In genomic region chrX:71081348-71082148, GRCh38 we compare ENCODE assay signal across 17 cellular contexts. TPM values are rescaled to one million over a fixed set of nuclear protein-coding genes. Genes with fewer than 3 reads are reported as not detected.
DNase-seq lines count a peak whose midpoint lies in the region; ATAC-seq, FAIRE-seq and TF ChIP-seq lines count a peak whose summit lies in the region.
"Had no signal": no experiment of that assay in that cellular context is flagged by ENCODE, and none has a peak within 500 bp of the region (broad histone marks: within the 10 kb centered on the region; RNA-seq: fewer than 3 reads in every experiment).

No MANE protein-coding gene starts in this region.

- H4K20me1 ChIP-seq in K562 (replicated peaks; ENCODE audit: control insufficient read depth, insufficient read depth, low read length) = no peaks in the 10 kb centered on the region

- BruUV-seq in K562 (replicated peaks; lab: Mats Ljungman, UMichigan) = no TSS peak

- H3K9me3 ChIP-seq in K562 (replicated peaks; ENCODE audit: control insufficient read depth, insufficient read depth, low read depth, low read length) (no peaks in the 10 kb centered on the region), mesenchymal stem cell (ENCODE audit: control insufficient read depth, low read length) (no peaks in the 10 kb centered on the region)

- H3K4me1 ChIP-seq in K562 (replicated peaks in 1 of 2; ENCODE audit: control insufficient read depth in 2 of 2, insufficient read depth in 2 of 2, low read length in 2 of 2) = peaks cover 0 to 2% of the 10 kb centered on the region in 2 experiments; a peak in 3 of 5 replicates
- H3K4me1 ChIP-seq in mesenchymal stem cell (ENCODE audit: control insufficient read depth, insufficient read depth, low read depth, low read length) = no peaks in the 10 kb centered on the region

- no peaks in the 10 kb centered on the region for H3K79me2 ChIP-seq in K562 (ENCODE audit: control insufficient read depth, insufficient read depth, low read length)

- H2AFZ ChIP-seq in K562 (ENCODE audit: low read depth, low read length) (peak overlapping the region; percentile 12; the same call in 1 of the 2 replicates), mesenchymal stem cell (ENCODE audit: low read depth, low read length) (no peak overlapping the region)

- H4K8ac ChIP-seq in mesenchymal stem cell (ENCODE audit: low read length) = no peak overlapping the region

- TF ChIP-seq POLR2A in K562 (conservative IDR thresholded peaks at IDR 0.05) = no peak

- CTCF ChIA-PET in K562 (lab: Yijun Ruan, JAX; ENCODE audit: low intra/inter-chr PET ratio) = no interaction called here

- DNase-seq in LHCN-M2 (ENCODE audit: low read depth) (peak; percentile 44), K562 (ENCODE audit: extremely low read depth in 1 of 4, low spot score in 3 of 4) (no peak), mesenchymal stem cell (peak; percentile 17), SIG-M5 treated with dmso at 0.1 percent for 504 hours (lab: John Stamatoyannopoulos, UW; ENCODE audit: unreplicated experiment) (no peak), SW480 (ENCODE audit: low spot score) (no peak)
- DNase-seq in stimulated activated CD4-positive, alpha-beta T cell treated with anti-CD3 and anti-CD28 coated beads, Interleukin-2, amount 100 ng/mL, for 24 hours = no peak
- DNase-seq: activated CD4-positive, CD25-positive, alpha-beta regulatory T cell; central memory CD4-positive, alpha-beta T cell; NCI-H1092 treated with DMSO at 0.1 percent for 48 hours; NCI-H446 treated with DMSO at 0.1 percent for 48 hours; T-helper 1 cell had no signal

- no peaks in the 10 kb centered on the region for H3K9me1 ChIP-seq in K562 (ENCODE audit: control insufficient read depth, insufficient read depth, low read length)

- no peaks in the 10 kb centered on the region for H3K79me1 ChIP-seq in mesenchymal stem cell (replicated peaks; ENCODE audit: low read length, poor library complexity, severe bottlenecking)

- no peak overlapping the region for H3K18ac ChIP-seq in mesenchymal stem cell (ENCODE audit: low read depth in 1 of 2, low read length in 2 of 2)

- no peaks in the 10 kb centered on the region for H3K36me3 ChIP-seq in K562 (ENCODE audit: control insufficient read depth, insufficient read depth, low read length)
- H3K36me3 ChIP-seq in mesenchymal stem cell (ENCODE audit: control insufficient read depth in 1 of 2, insufficient read depth in 2 of 2, low read depth in 1 of 2, low read length in 2 of 2) = no peaks in the 10 kb centered on the region

- no peak for TF ChIP-seq CTCF in K562 (IDR thresholded peaks at IDR 0.05 in 2 of 3, conservative IDR thresholded peaks at IDR 0.05 in 1 of 3; ENCODE audit: insufficient read depth in 2 of 3, low read depth in 1 of 3, low read length in 3 of 3)

- H3K4me3 ChIP-seq in K562 (no peak overlapping the region), mesenchymal stem cell (ENCODE audit: insufficient read depth in 1 of 2, low read depth in 1 of 2, low read length in 2 of 2) (no peak overlapping the region)

- no peak overlapping the region for H3K4me2 ChIP-seq in K562 (ENCODE audit: insufficient read depth, low read length)
- no peak overlapping the region for H3K4me2 ChIP-seq in mesenchymal stem cell (ENCODE audit: low read length, poor library complexity, severe bottlenecking)

- in situ Hi-C loops in K562 (cut with MboI) = no loop called here

- H3K14ac ChIP-seq in mesenchymal stem cell (ENCODE audit: low read length in 2 of 2) = no peak overlapping the region

- H3K23ac ChIP-seq in mesenchymal stem cell (ENCODE audit: low read length in 2 of 2) = no peak overlapping the region

- H2BK15ac ChIP-seq in mesenchymal stem cell (ENCODE audit: low read depth, poor library complexity, severe bottlenecking) = no peak overlapping the region

- H2BK12ac ChIP-seq in mesenchymal stem cell (ENCODE audit: low read length in 2 of 2) = no peak overlapping the region

- no peak overlapping the region for H4K91ac ChIP-seq in mesenchymal stem cell (ENCODE audit: low read length)

- FAIRE-seq in K562 (lab: Jason Lieb, UNC) = peak; percentile 55
- FAIRE-seq: GM12892 had no signal

- H3K27me3 ChIP-seq in K562 (ENCODE audit: control insufficient read depth in 2 of 2, insufficient read depth in 2 of 2, low read length in 2 of 2) (no peaks in the 10 kb centered on the region), mesenchymal stem cell (ENCODE audit: control insufficient read depth in 1 of 2, insufficient read depth in 1 of 2, low read length in 2 of 2) (peaks cover 0 to 33% of the 10 kb centered on the region in 2 experiments)

- H3K4ac ChIP-seq in mesenchymal stem cell (ENCODE audit: low read depth in 1 of 2, low read length in 2 of 2) = no peak overlapping the region

- POLR2A ChIA-PET in K562 (lab: Yijun Ruan, JAX) = no interaction called here

- TF ChIP-seq EP300 in K562 (IDR thresholded peaks at IDR 0.05; ENCODE audit: low read length) = no peak

- no peak overlapping the region for H2BK5ac ChIP-seq in mesenchymal stem cell (ENCODE audit: low read depth, low read length, poor library complexity, severe bottlenecking)

- WGBS in K562 (ENCODE audit: insufficient coverage, low coverage, missing lambda C conversion rate) = 13% methylated on average over 3 of the region's 3 CpGs
- WGBS in mesenchymal stem cell = no CpG with 5 or more reads among the region's 3 CpGs

- H2BK120ac ChIP-seq in mesenchymal stem cell (ENCODE audit: low read depth, low read length) = no peak overlapping the region

- H2AK5ac ChIP-seq in mesenchymal stem cell (ENCODE audit: low read length, severe bottlenecking) = no peak overlapping the region

- H3K9ac ChIP-seq in K562 (ENCODE audit: insufficient read depth in 1 of 2, low read depth in 2 of 2, low read length in 2 of 2) (no peak overlapping the region), mesenchymal stem cell (ENCODE audit: low read length) (no peak overlapping the region)

- H3K27ac ChIP-seq in K562 (ENCODE audit: extremely low read depth, low read depth, low read length) (no peak overlapping the region), mesenchymal stem cell (ENCODE audit: low read length, poor library complexity, severe bottlenecking) (no peak overlapping the region)

- ATAC-seq in K562 = peak; percentile 59
- ATAC-seq: Panc1 had no signal

- no peak for TF ChIP-seq RAD21 in K562 (CRISPR knock-in tag; conservative IDR thresholded peaks at IDR 0.05 in 1 of 2, IDR thresholded peaks at IDR 0.05 in 1 of 2)

- intact Hi-C loops in K562 (cut with micrococcal nuclease) = no loop called here

RNA-seq across cellular contexts. Expression of gene SNX12, which starts 13.4 kb away (rescaled TPM):
- total RNA-seq in LHCN-M2 (2014; rRNA removed) (72.2 and 88.6 TPM in 2 replicates), K562 (2014; rRNA removed) (28.1 and 34.2 TPM in 2 replicates), K562 (2014; rRNA removed; fragmentation: Illumina TruSeq; extraction: Trizol) (37.1 and 38.4 TPM in 2 replicates), K562 (2015; rRNA removed; fragmentation: Illumina TruSeq; extraction: Trizol) (35.3 and 37.8 TPM in 2 replicates), K562 (2021) (47.7 and 50.3 TPM in 2 replicates)
- 95.6 TPM for polyA plus RNA-seq in LHCN-M2 (2012)
- 10.9 and 11.1 TPM in 2 replicates for total RNA-seq in K562 (2011; cell fraction: chromatin; rRNA removed; ENCODE audit: low replicate concordance)
- total RNA-seq in K562 (2011; cell fraction: nucleolus; rRNA removed) = 10.4 and 13.5 TPM in 2 replicates
- total RNA-seq in K562 (2011; cell fraction: nucleoplasm; rRNA removed) = 18.4 and 22.7 TPM in 2 replicates
- polyA plus RNA-seq in K562 (2011; rRNA removed) (32.7 and 47.6 TPM in 2 replicates), K562 (2014; fragmentation: Illumina TruSeq; extraction: Trizol) (37.2 and 43.8 TPM in 2 replicates), K562 (2014; fragmentation: Nextera tagmentation; extraction: Ambion mirVana) (10 to 100 TPM; 12.7 to 13.9 TPM), K562 (2014; rRNA removed) (35.5 and 43.4 TPM in 2 replicates)
- 37.4 and 46.1 TPM in 2 replicates for polyA plus RNA-seq in K562 (2011; cell fraction: cytosol; rRNA removed)
- polyA plus RNA-seq in K562 (2011; cell fraction: nucleus; rRNA removed) = 13.1 and 13.2 TPM in 2 replicates
- polyA plus RNA-seq in K562 (2012) = 38.1 and 39.5 TPM in 2 replicates
- polyA minus RNA-seq in K562 (2011; rRNA and poly(A)+ RNA removed) = 21.5 and 29.9 TPM in 2 replicates
- polyA minus RNA-seq in K562 (2011; cell fraction: cytosol; rRNA and poly(A)+ RNA removed) = 18.7 and 29.2 TPM in 2 replicates
- polyA minus RNA-seq in K562 (2011; cell fraction: nucleus; rRNA and poly(A)+ RNA removed) = 5.1 and 8.2 TPM in 2 replicates
- polyA plus RNA-seq in mesenchymal stem cell (2013, experiment 1 of 2) = 108 TPM
- 108 TPM for polyA plus RNA-seq in mesenchymal stem cell (2013, experiment 2 of 2)

RNA-seq across cellular contexts. Expression of gene FOXO4, which starts 14.1 kb away (rescaled TPM):
- total RNA-seq in LHCN-M2 (2014; rRNA removed) (0.77 and 2.2 TPM in 2 replicates), K562 (2014; rRNA removed) (11.5 and 12.8 TPM in 2 replicates), K562 (2014; rRNA removed; fragmentation: Illumina TruSeq; extraction: Trizol) (7.6 and 8.7 TPM in 2 replicates), K562 (2015; rRNA removed; fragmentation: Illumina TruSeq; extraction: Trizol) (6.4 and 8.5 TPM in 2 replicates), K562 (2021) (23.6 and 26.6 TPM in 2 replicates)
- 1.2 TPM for polyA plus RNA-seq in LHCN-M2 (2012)
- 3.0 and 4.6 TPM in 2 replicates for total RNA-seq in K562 (2011; cell fraction: chromatin; rRNA removed; ENCODE audit: low replicate concordance)
- total RNA-seq in K562 (2011; cell fraction: nucleolus; rRNA removed) = 2.6 and 3.7 TPM in 2 replicates
- 3.4 and 4.9 TPM in 2 replicates for total RNA-seq in K562 (2011; cell fraction: nucleoplasm; rRNA removed)
- polyA plus RNA-seq in K562 (2011; rRNA removed) (5.7 and 6.0 TPM in 2 replicates), K562 (2014; fragmentation: Illumina TruSeq; extraction: Trizol) (18.5 and 19.1 TPM in 2 replicates), K562 (2014; fragmentation: Nextera tagmentation; extraction: Ambion mirVana) (under 1 TPM; 0.13 to 0.14 TPM), K562 (2014; rRNA removed) (11.0 and 12.8 TPM in 2 replicates)
- 8.8 and 15.6 TPM in 2 replicates for polyA plus RNA-seq in K562 (2011; cell fraction: cytosol; rRNA removed)
- 4.5 and 8.3 TPM in 2 replicates for polyA plus RNA-seq in K562 (2011; cell fraction: nucleus; rRNA removed)
- polyA plus RNA-seq in K562 (2012) = 11.1 and 14.8 TPM in 2 replicates
- polyA minus RNA-seq in K562 (2011; rRNA and poly(A)+ RNA removed) = 2.8 TPM in 2 replicates
- polyA minus RNA-seq in K562 (2011; cell fraction: cytosol; rRNA and poly(A)+ RNA removed) = 5.7 and 7.5 TPM in 2 replicates
- 1.1 and 1.9 TPM in 2 replicates for polyA minus RNA-seq in K562 (2011; cell fraction: nucleus; rRNA and poly(A)+ RNA removed)
- 5.2 TPM for polyA plus RNA-seq in mesenchymal stem cell (2013, experiment 1 of 2)
- polyA plus RNA-seq in mesenchymal stem cell (2013, experiment 2 of 2) = 4.3 TPM

RNA-seq across cellular contexts. Expression of gene CXorf65, which starts 25.0 kb away (rescaled TPM):
- not detected in 2 replicates for total RNA-seq in LHCN-M2 (2014; rRNA removed)
- polyA plus RNA-seq in LHCN-M2 (2012) = not detected
- total RNA-seq in K562 (2011; cell fraction: chromatin; rRNA removed; ENCODE audit: low replicate concordance) = 2.9 and 8.8 TPM in 2 replicates
- 2.9 and 4.3 TPM in 2 replicates for total RNA-seq in K562 (2011; cell fraction: nucleolus; rRNA removed)
- 3.2 and 7.9 TPM in 2 replicates for total RNA-seq in K562 (2011; cell fraction: nucleoplasm; rRNA removed)
- total RNA-seq in K562 (2014; rRNA removed) = 2.9 and 3.1 TPM in 2 replicates
- total RNA-seq in K562 (2014; rRNA removed; fragmentation: Illumina TruSeq; extraction: Trizol) = 2.4 and 3.0 TPM in 2 replicates
- 1.8 and 2.6 TPM in 2 replicates for total RNA-seq in K562 (2015; rRNA removed; fragmentation: Illumina TruSeq; extraction: Trizol)
- total RNA-seq in K562 (2021) = 1.8 and 2.0 TPM in 2 replicates
- polyA plus RNA-seq in K562 (2011; rRNA removed) = 0.77 and 1.9 TPM in 2 replicates
- polyA plus RNA-seq in K562 (2011; cell fraction: cytosol; rRNA removed) = 0.45 and 0.94 TPM in 2 replicates
- 2.4 TPM in 2 replicates for polyA plus RNA-seq in K562 (2011; cell fraction: nucleus; rRNA removed)
- polyA plus RNA-seq in K562 (2012) = 1.2 and 3.5 TPM in 2 replicates
- 1.4 TPM in 2 replicates for polyA plus RNA-seq in K562 (2014; fragmentation: Illumina TruSeq; extraction: Trizol)
- 1 to 10 TPM; 6.8 to 8.4 TPM for polyA plus RNA-seq in K562 (2014; fragmentation: Nextera tagmentation; extraction: Ambion mirVana)
- 0.36 and 3.9 TPM in 2 replicates for polyA plus RNA-seq in K562 (2014; rRNA removed)
- polyA minus RNA-seq in K562 (2011; rRNA and poly(A)+ RNA removed) = 0.88 TPM in 1 of 2 replicates, not detected in the other
- not detected in 2 replicates for polyA minus RNA-seq in K562 (2011; cell fraction: cytosol; rRNA and poly(A)+ RNA removed)
- polyA minus RNA-seq in K562 (2011; cell fraction: nucleus; rRNA and poly(A)+ RNA removed) = 2.0 TPM in 1 of 2 replicates, not detected in the other
- not detected for polyA plus RNA-seq in mesenchymal stem cell (2013, experiment 1 of 2)
- not detected for polyA plus RNA-seq in mesenchymal stem cell (2013, experiment 2 of 2)
- total RNA-seq: kidney epithelial cell, osteocyte, subcutaneous adipose tissue had no signal
- polyA plus RNA-seq: CD14-positive monocyte had no signal

RNA-seq across cellular contexts. Expression of gene IL2RG, which starts 29.8 kb away (rescaled TPM):
- total RNA-seq in LHCN-M2 (2014; rRNA removed) = not detected in 2 replicates
- 0.32 TPM for polyA plus RNA-seq in LHCN-M2 (2012)
- 48.6 and 70.4 TPM in 2 replicates for total RNA-seq in K562 (2011; cell fraction: chromatin; rRNA removed; ENCODE audit: low replicate concordance)
- total RNA-seq in K562 (2011; cell fraction: nucleolus; rRNA removed) = 91.1 and 92.7 TPM in 2 replicates
- total RNA-seq in K562 (2011; cell fraction: nucleoplasm; rRNA removed) = 80.5 and 94.1 TPM in 2 replicates
- 5.5 and 7.5 TPM in 2 replicates for total RNA-seq in K562 (2014; rRNA removed)
- 9.7 and 11.4 TPM in 2 replicates for total RNA-seq in K562 (2014; rRNA removed; fragmentation: Illumina TruSeq; extraction: Trizol)
- total RNA-seq in K562 (2015; rRNA removed; fragmentation: Illumina TruSeq; extraction: Trizol) = 6.1 and 7.5 TPM in 2 replicates
- 18.0 and 19.7 TPM in 2 replicates for total RNA-seq in K562 (2021)
- polyA plus RNA-seq in K562 (2011; rRNA removed) = 43.0 and 55.4 TPM in 2 replicates
- 91.9 and 138 TPM in 2 replicates for polyA plus RNA-seq in K562 (2011; cell fraction: cytosol; rRNA removed)
- polyA plus RNA-seq in K562 (2011; cell fraction: nucleus; rRNA removed) = 29.1 and 32.6 TPM in 2 replicates
- polyA plus RNA-seq in K562 (2012) = 17.7 and 27.6 TPM in 2 replicates
- 45.8 and 52.7 TPM in 2 replicates for polyA plus RNA-seq in K562 (2014; fragmentation: Illumina TruSeq; extraction: Trizol)
- 10 to 100 TPM; 17.4 to 27.4 TPM for polyA plus RNA-seq in K562 (2014; fragmentation: Nextera tagmentation; extraction: Ambion mirVana)
- 23.9 and 25.8 TPM in 2 replicates for polyA plus RNA-seq in K562 (2014; rRNA removed)
- polyA minus RNA-seq in K562 (2011; rRNA and poly(A)+ RNA removed) = 26.0 and 31.9 TPM in 2 replicates
- 13.8 and 14.3 TPM in 2 replicates for polyA minus RNA-seq in K562 (2011; cell fraction: cytosol; rRNA and poly(A)+ RNA removed)
- polyA minus RNA-seq in K562 (2011; cell fraction: nucleus; rRNA and poly(A)+ RNA removed) = 5.9 and 9.1 TPM in 2 replicates
- polyA plus RNA-seq in mesenchymal stem cell (2013, experiment 1 of 2) = not detected
- polyA plus RNA-seq in mesenchymal stem cell (2013, experiment 2 of 2) = not detected
- total RNA-seq: osteocyte had no signal

RNA-seq across cellular contexts. Expression of gene MED12, which starts 36.8 kb away (rescaled TPM):
- total RNA-seq in LHCN-M2 (2014; rRNA removed) = 14.2 and 21.3 TPM in 2 replicates
- 13.7 TPM for polyA plus RNA-seq in LHCN-M2 (2012)
- 282 and 395 TPM in 2 replicates for total RNA-seq in K562 (2011; cell fraction: chromatin; rRNA removed; ENCODE audit: low replicate concordance)
- total RNA-seq in K562 (2011; cell fraction: nucleolus; rRNA removed) = 116 and 125 TPM in 2 replicates
- total RNA-seq in K562 (2011; cell fraction: nucleoplasm; rRNA removed) = 127 and 134 TPM in 2 replicates
- 18.4 and 23.1 TPM in 2 replicates for total RNA-seq in K562 (2014; rRNA removed)
- total RNA-seq in K562 (2014; rRNA removed; fragmentation: Illumina TruSeq; extraction: Trizol) = 7.7 and 8.6 TPM in 2 replicates
- 7.7 and 10.3 TPM in 2 replicates for total RNA-seq in K562 (2015; rRNA removed; fragmentation: Illumina TruSeq; extraction: Trizol)
- 47.3 and 49.7 TPM in 2 replicates for total RNA-seq in K562 (2021)
- polyA plus RNA-seq in K562 (2011; rRNA removed) = 8.5 and 19.1 TPM in 2 replicates
- 11.3 and 12.0 TPM in 2 replicates for polyA plus RNA-seq in K562 (2011; cell fraction: cytosol; rRNA removed)
- polyA plus RNA-seq in K562 (2011; cell fraction: nucleus; rRNA removed) = 149 and 177 TPM in 2 replicates
- polyA plus RNA-seq in K562 (2012) = 27.2 and 37.7 TPM in 2 replicates
- 26.7 and 31.0 TPM in 2 replicates for polyA plus RNA-seq in K562 (2014; fragmentation: Illumina TruSeq; extraction: Trizol)
- polyA plus RNA-seq in K562 (2014; fragmentation: Nextera tagmentation; extraction: Ambion mirVana) = 1 to 10 TPM; 1.6 to 2.8 TPM
- polyA plus RNA-seq in K562 (2014; rRNA removed) = 15.6 and 17.7 TPM in 2 replicates
- polyA minus RNA-seq in K562 (2011; rRNA and poly(A)+ RNA removed) = 26.7 and 27.1 TPM in 2 replicates
- 51.0 and 53.6 TPM in 2 replicates for polyA minus RNA-seq in K562 (2011; cell fraction: cytosol; rRNA and poly(A)+ RNA removed)
- 58.2 and 76.0 TPM in 2 replicates for polyA minus RNA-seq in K562 (2011; cell fraction: nucleus; rRNA and poly(A)+ RNA removed)
- polyA plus RNA-seq in mesenchymal stem cell (2013, experiment 1 of 2) = 12.0 TPM
- 11.1 TPM for polyA plus RNA-seq in mesenchymal stem cell (2013, experiment 2 of 2)

Comparison
In these comparisons a context has a peak if more than half of its experiments do, and no peak if none do; other contexts are left out.
1. DNase-seq: peak in LHCN-M2 (single experiment) and mesenchymal stem cell (single experiment); none in K562 (0 of 4), stimulated activated CD4-positive, alpha-beta T cell treated with anti-CD3 and anti-CD28 coated beads, Interleukin-2, amount 100 ng/mL, for 24 hours (0 of 2), SIG-M5 treated with dmso at 0.1 percent for 504 hours (single experiment) and SW480 (single experiment).